16 cellular contexts compared by ENCODE assay signal in the genomic region with DNA sequence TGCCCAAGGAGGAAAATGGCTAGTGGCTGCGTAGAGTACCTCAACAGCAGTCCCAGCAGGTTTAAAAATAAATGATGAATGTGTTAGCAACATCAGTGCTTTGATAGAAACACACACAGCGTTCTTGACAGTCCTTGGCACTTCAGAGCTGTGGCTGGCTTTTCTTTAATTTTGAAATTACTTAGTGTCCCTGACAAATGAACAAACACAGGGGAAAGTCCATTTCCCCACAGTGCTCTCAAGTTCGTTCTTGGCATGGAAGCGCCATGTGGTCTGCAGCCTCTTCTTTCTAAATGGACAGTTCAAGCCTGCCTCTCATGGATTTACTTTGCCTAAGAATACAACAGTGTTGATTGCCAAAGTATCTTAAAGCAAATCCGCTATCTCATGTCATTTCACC.
DNase-seq lines count a peak whose midpoint lies in the region; ATAC-seq and TF ChIP-seq lines count a peak whose summit lies in the region.
"Had no signal": no experiment of that assay in that cellular context is flagged by ENCODE, and none has a peak within 500 bp of the region (broad histone marks: within the 10 kb centered on the region; RNA-seq: fewer than 3 reads in every experiment).

No MANE protein-coding gene starts in this region.

- H2AFZ ChIP-seq in GM23248, result 0 out of 2 replicates have a peak overlapping the region, but pooled peaks have one; percentile 15

- 65 to 67% methylated on average over 5 of the region's 5 CpGs for WGBS in GM23248 (ENCODE audit: low coverage in 1 of 2, low lambda C conversion rate in 2 of 2, missing lambda C conversion rate in 2 of 2), 2 experiments

- no peaks in the 10 kb centered on the region for H3K9me2 ChIP-seq in GM23248 (ENCODE audit: insufficient read depth)

- ATAC-seq in RWPE2 (ENCODE audit: low read depth), result no peak
- ATAC-seq: HepG2 had no signal

- no peak for TF ChIP-seq POLR2A in vagina (IDR thresholded peaks at IDR 0.05)

- H3K9me3 ChIP-seq in GM23248 (ENCODE audit: low read depth) (no peaks in the 10 kb centered on the region), RWPE2 (ENCODE audit: severe bottlenecking) (no peaks in the 10 kb centered on the region), skeletal muscle satellite cell (replicated peaks; ENCODE audit: low read length) (no peaks in the 10 kb centered on the region), vagina (no peaks in the 10 kb centered on the region)
- H3K9me3 ChIP-seq: Peyer's patch had no signal

- H4K20me1 ChIP-seq in GM23248 (ENCODE audit: insufficient read depth), result no peaks in the 10 kb centered on the region
- H4K20me1 ChIP-seq: BLaER1 treated with 17β-estradiol and CSF1 and Interleukin-3, amounts not matched to agents 10 nM and 100 nM had no signal

- TF ChIP-seq CTCF in RWPE2 (IDR thresholded peaks at IDR 0.05; ENCODE audit: poor library complexity, severe bottlenecking) (no peak), vagina (IDR thresholded peaks at IDR 0.05) (no peak)

- H3K4me3 ChIP-seq in GM23248, result no peak overlapping the region
- no peak overlapping the region for H3K4me3 ChIP-seq in RWPE2 (ENCODE audit: severe bottlenecking)
- peak overlapping the region; percentile 37 for H3K4me3 ChIP-seq in skeletal muscle satellite cell (ENCODE audit: low read length)
- H3K4me3 ChIP-seq in vagina, result no peak overlapping the region
- H3K4me3 ChIP-seq: BLaER1 treated with 17β-estradiol and CSF1 and Interleukin-3, amounts not matched to agents 10 nM and 100 nM; Peyer's patch had no signal

- H3K4me1 ChIP-seq in GM23248 (ENCODE audit: insufficient read depth) (peaks cover 23% of the 10 kb centered on the region), RWPE2 (ENCODE audit: insufficient read depth, poor library complexity, severe bottlenecking) (peaks cover 1% of the 10 kb centered on the region), skeletal muscle satellite cell (ENCODE audit: control insufficient read depth, insufficient read depth, low read length) (peaks cover 18% of the 10 kb centered on the region), vagina (no peaks in the 10 kb centered on the region)
- H3K4me1 ChIP-seq: Peyer's patch had no signal

- H3F3A ChIP-seq in GM23248 (ENCODE audit: insufficient read depth), result peaks cover 9% of the 10 kb centered on the region

- H3K27me3 ChIP-seq in GM23248 (replicated peaks; ENCODE audit: insufficient read depth) (no peaks in the 10 kb centered on the region), RWPE2 (ENCODE audit: insufficient read depth, poor library complexity, severe bottlenecking) (no peaks in the 10 kb centered on the region), skeletal muscle satellite cell (ENCODE audit: control insufficient read depth, insufficient read depth, low read length) (no peaks in the 10 kb centered on the region), vagina (no peaks in the 10 kb centered on the region)
- H3K27me3 ChIP-seq: BLaER1 treated with 17β-estradiol and CSF1 and Interleukin-3, amounts not matched to agents 10 nM and 100 nM; Peyer's patch had no signal

- H3K79me2 ChIP-seq in GM23248 (ENCODE audit: insufficient read depth), result peaks cover 32% of the 10 kb centered on the region; the same call in 1 of the 2 replicates

- no peak for DNase-seq in GM23248
- DNase-seq in RWPE2 (ENCODE audit: low spot score), result no peak
- DNase-seq in iPS-NIHi7 (ENCODE audit: extremely low spot score), result peak; percentile 3
- no peak for DNase-seq in vagina (ENCODE audit: extremely low spot score in 2 of 2)
- no peak for DNase-seq in NCI-H1417 treated with DMSO at 0.1 percent for 48 hours (lab: John Stamatoyannopoulos, UW)
- no peak for DNase-seq in cortex of kidney (lab: John Stamatoyannopoulos, UW)
- DNase-seq: DMS 273 treated with DMSO at 0.1 percent for 48 hours, MM.1S, NCI-H1105, NCI-H187, NCI-H446 treated with DMSO at 0.1 percent for 48 hours, NCI-H748 treated with DMSO at 0.1 percent for 48 hours, Peyer's patch had no signal

- intact Hi-C loops in vagina (cut with DNase I), result no loop called here

- H3K9ac ChIP-seq in GM23248 (peak overlapping the region; percentile 58; the same call in 1 of the 2 replicates), skeletal muscle satellite cell (ENCODE audit: low read depth, low read length) (peak overlapping the region; percentile 75)
- H3K9ac ChIP-seq: BLaER1 treated with 17β-estradiol and CSF1 and Interleukin-3, amounts not matched to agents 10 nM and 100 nM had no signal

- H3K4me2 ChIP-seq in GM23248 (ENCODE audit: unreplicated experiment) (peak overlapping the region; percentile 49), skeletal muscle satellite cell (ENCODE audit: low read length) (peak overlapping the region; percentile 52)
- H3K4me2 ChIP-seq: BLaER1 treated with 17β-estradiol and CSF1 and Interleukin-3, amounts not matched to agents 10 nM and 100 nM had no signal

- in situ Hi-C loops in GM23248 (cut with MboI), result no loop called here

- H3K27ac ChIP-seq in GM23248, result peak overlapping the region; percentile 85
- H3K27ac ChIP-seq in RWPE2 (ENCODE audit: poor library complexity, severe bottlenecking), result peak overlapping the region; percentile 52
- H3K27ac ChIP-seq in vagina, result no peak overlapping the region
- H3K27ac ChIP-seq: BLaER1 treated with 17β-estradiol and CSF1 and Interleukin-3, amounts not matched to agents 10 nM and 100 nM; Peyer's patch had no signal

- H3K36me3 ChIP-seq in GM23248 (ENCODE audit: low read depth), result no peaks in the 10 kb centered on the region
- no peaks in the 10 kb centered on the region for H3K36me3 ChIP-seq in RWPE2 (ENCODE audit: low read depth)
- no peaks in the 10 kb centered on the region for H3K36me3 ChIP-seq in skeletal muscle satellite cell (ENCODE audit: insufficient read depth, low read length)
- no peaks in the 10 kb centered on the region for H3K36me3 ChIP-seq in vagina
- H3K36me3 ChIP-seq: BLaER1 treated with 17β-estradiol and CSF1 and Interleukin-3, amounts not matched to agents 10 nM and 100 nM; Peyer's patch had no signal
